ENCODE assay signal across 1 cellular context in the genomic region with DNA sequence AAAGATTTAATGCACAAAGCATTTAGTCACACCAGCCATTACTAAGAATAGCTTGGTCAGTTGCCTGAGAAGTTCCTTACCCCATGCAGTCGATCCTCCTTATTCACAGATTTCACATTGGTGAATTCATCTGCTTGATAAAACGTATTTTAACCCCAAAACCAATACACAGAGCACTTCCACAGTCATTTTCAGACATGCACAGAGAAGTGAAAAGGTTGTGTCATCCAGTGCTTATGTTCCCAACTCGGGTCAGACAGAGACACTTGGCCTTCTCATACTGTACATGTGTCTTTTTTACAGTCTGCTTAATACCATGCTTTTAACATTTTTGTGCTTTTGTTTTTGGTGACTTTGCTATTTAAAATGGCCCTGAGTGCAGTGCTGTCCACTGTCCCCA.
TF ChIP-seq lines count a peak whose summit lies in the region.

No MANE protein-coding gene starts in this region.

TF ChIP-seq in GM12878, 131 proteins besides CTCF, POLR2A, EP300 and RAD21:
- TF ChIP-seq JUNB (IDR thresholded peaks at IDR 0.05) (peak; percentile 51), TAF1 (IDR thresholded peaks at IDR 0.05; ENCODE audit: borderline replicate concordance, low read depth, low read length) (no peak), ZNF207 (IDR thresholded peaks at IDR 0.05; ENCODE audit: borderline replicate concordance) (no peak), RUNX3 (IDR thresholded peaks at IDR 0.05; ENCODE audit: low read length) (peak; percentile 41; the same call in 1 of the 2 replicates)
